12 cellular contexts compared by ENCODE assay signal in genomic region chr19:17263712-17264640, GRCh38. TPM values are rescaled to one million over a fixed set of nuclear protein-coding genes. Genes with fewer than 3 reads are reported as not detected.
DNase-seq lines count a peak whose midpoint lies in the region; ATAC-seq, FAIRE-seq and TF ChIP-seq lines count a peak whose summit lies in the region.
"Had no signal": no experiment of that assay in that cellular context is flagged by ENCODE, and none has a peak within 500 bp of the region (broad histone marks: within the 10 kb centered on the region; RNA-seq: fewer than 3 reads in every experiment).

No MANE protein-coding gene starts in this region.

- H2AFZ ChIP-seq in GM23338 (no peak overlapping the region), OCI-LY1 (ENCODE audit: low read length) (no peak overlapping the region)

- H3K27me3 ChIP-seq in GM23338 (ENCODE audit: insufficient read depth), result no peaks in the 10 kb centered on the region
- no peaks in the 10 kb centered on the region for H3K27me3 ChIP-seq in OCI-LY1 (ENCODE audit: insufficient read depth, low read length)
- H3K27me3 ChIP-seq in left lung, result no peaks in the 10 kb centered on the region
- no peaks in the 10 kb centered on the region for H3K27me3 ChIP-seq in small intestine (ENCODE audit: control insufficient read depth in 2 of 2, insufficient read depth in 2 of 2, low read length in 2 of 2)

- ATAC-seq in GM23338 (no peak), left lung (no peak), HG03135 (IDR thresholded peaks at IDR 0.05; ENCODE audit: unreplicated experiment) (no peak)
- ATAC-seq in stimulated activated naive B cell treated with anti-CD40 and anti-IgM and Interleukin-4, amounts not matched to agents 10 μg/mL and 1 μg/mL and 100 μg/mL, for 72 hours (replicated peaks), result no peak

- H3K27ac ChIP-seq in GM23338 (ENCODE audit: low read depth) (peak overlapping the region; percentile 40; the same call in 1 of the 2 replicates), OCI-LY1 (ENCODE audit: low read depth, low read length, poor library complexity, severe bottlenecking) (peak overlapping the region; percentile 91), left lung (peak overlapping the region; percentile 57 to 74), small intestine (ENCODE audit: low read depth in 1 of 2, low read length in 1 of 2) (peak overlapping the region in 1 of 2 donors; percentile 18)

- peaks cover 12% of the 10 kb centered on the region; the same call in 1 of the 2 replicates for H3K79me2 ChIP-seq in GM23338 (replicated peaks; ENCODE audit: insufficient read depth)
- peaks cover 5% of the 10 kb centered on the region; the same call in 1 of the 2 replicates for H3K79me2 ChIP-seq in OCI-LY1 (ENCODE audit: insufficient read depth, low read length)

- H3K9me2 ChIP-seq in GM23338 (ENCODE audit: insufficient read depth) (no peaks in the 10 kb centered on the region), OCI-LY1 (ENCODE audit: low read depth, low read length) (no peaks in the 10 kb centered on the region)

- peaks cover 25% of the 10 kb centered on the region for H3K4me1 Mint-ChIP-seq in GM23338
- H3K4me1 Mint-ChIP-seq in stimulated activated naive B cell treated with anti-CD40 and anti-IgM and Interleukin-4, amounts not matched to agents 10 μg/mL and 1 μg/mL and 100 μg/mL, for 72 hours, result peaks cover 12 to 18% of the 10 kb centered on the region in 2 donors

- H3K36me3 ChIP-seq in GM23338 (ENCODE audit: insufficient read depth), result peaks cover 3% of the 10 kb centered on the region; the same call in 1 of the 2 replicates
- peaks cover 4% of the 10 kb centered on the region for H3K36me3 ChIP-seq in OCI-LY1 (ENCODE audit: insufficient read depth, low read length)
- peaks cover 0 to 13% of the 10 kb centered on the region in 2 donors for H3K36me3 ChIP-seq in left lung
- H3K36me3 ChIP-seq in small intestine (ENCODE audit: control insufficient read depth in 2 of 2, insufficient read depth in 2 of 2, low read length in 2 of 2), result no peaks in the 10 kb centered on the region

- H4K20me1 ChIP-seq in GM23338 (replicated peaks; ENCODE audit: insufficient read depth) (no peaks in the 10 kb centered on the region), OCI-LY1 (ENCODE audit: insufficient read depth, low read length) (no peaks in the 10 kb centered on the region)

- H3F3A ChIP-seq in GM23338 (replicated peaks; ENCODE audit: low read depth) (0 out of 2 replicates have a peak, but pooled peaks cover 2% of the 10 kb centered on the region), OCI-LY1 (ENCODE audit: insufficient read depth, low read length) (no peaks in the 10 kb centered on the region)

- intact Hi-C loops in left lung (cut with DNase I), result no loop called here

- H3K4me3 ChIP-seq in GM23338, result no peak overlapping the region
- H3K4me3 ChIP-seq in OCI-LY1 (ENCODE audit: low read depth, low read length, poor library complexity, severe bottlenecking), result no peak overlapping the region
- H3K4me3 ChIP-seq in left lung, result peak overlapping the region in 1 of 2 donors; percentile 44
- H3K4me3 ChIP-seq in small intestine (ENCODE audit: low read depth in 1 of 2, low read length in 2 of 2), result no peak overlapping the region

- H3K36me3 Mint-ChIP-seq in GM23338 (ENCODE audit: low read depth), result peaks cover 23% of the 10 kb centered on the region
- peaks cover 3 to 5% of the 10 kb centered on the region in 2 donors for H3K36me3 Mint-ChIP-seq in stimulated activated naive B cell treated with anti-CD40 and anti-IgM and Interleukin-4, amounts not matched to agents 10 μg/mL and 1 μg/mL and 100 μg/mL, for 72 hours

- H3K9me3 ChIP-seq in OCI-LY1 (ENCODE audit: low read length), result no peaks in the 10 kb centered on the region
- no peaks in the 10 kb centered on the region for H3K9me3 ChIP-seq in left lung
- no peaks in the 10 kb centered on the region for H3K9me3 ChIP-seq in small intestine (ENCODE audit: control insufficient read depth, low read depth)

- H3K27ac Mint-ChIP-seq in GM23338, result peak overlapping the region; percentile 96
- peak overlapping the region; percentile 52 for H3K27ac Mint-ChIP-seq in stimulated activated naive B cell treated with anti-CD40 and anti-IgM and Interleukin-4, amounts not matched to agents 10 μg/mL and 1 μg/mL and 100 μg/mL, for 72 hours

- no peak for FAIRE-seq in small intestine (lab: Jason Lieb, UNC)
- FAIRE-seq: colon had no signal

- 0 out of 2 replicates have a peak, but pooled peaks cover 5% of the 10 kb centered on the region for H3K4me1 ChIP-seq in GM23338 (ENCODE audit: insufficient read depth)
- peaks cover 52% of the 10 kb centered on the region for H3K4me1 ChIP-seq in OCI-LY1 (ENCODE audit: insufficient read depth, low read length, severe bottlenecking)
- peaks cover 6 to 17% of the 10 kb centered on the region in 2 donors for H3K4me1 ChIP-seq in left lung
- H3K4me1 ChIP-seq in small intestine (ENCODE audit: control insufficient read depth in 2 of 2, insufficient read depth in 1 of 2, low read depth in 1 of 2, low read length in 1 of 2), result peaks cover 3 to 6% of the 10 kb centered on the region in 2 donors

- TF ChIP-seq CTCF in GM23338 (conservative IDR thresholded peaks at IDR 0.05; ENCODE audit: low read depth in 2 of 2), result no peak
- no peak for TF ChIP-seq CTCF in OCI-LY1 (IDR thresholded peaks at IDR 0.05; ENCODE audit: low read length)
- no peak for TF ChIP-seq CTCF in left lung (IDR thresholded peaks at IDR 0.05)

- H3K9me3 Mint-ChIP-seq in GM23338, result peaks cover 22% of the 10 kb centered on the region; the same call in 2 of the 3 replicates
- H3K9me3 Mint-ChIP-seq in stimulated activated naive B cell treated with anti-CD40 and anti-IgM and Interleukin-4, amounts not matched to agents 10 μg/mL and 1 μg/mL and 100 μg/mL, for 72 hours, result peaks cover 8 to 10% of the 10 kb centered on the region in 2 donors

- no peak for DNase-seq in GM23338 (ENCODE audit: low spot score)
- no peak for DNase-seq in left lung
- no peak for DNase-seq in stimulated activated naive B cell treated with anti-CD40 and anti-IgM and Interleukin-4, amounts not matched to agents 10 μg/mL and 1 μg/mL and 100 μg/mL, for 72 hours
- no peak for DNase-seq in small intestine
- DNase-seq in NCI-H2227 treated with DMSO at 0.1 percent for 48 hours (lab: John Stamatoyannopoulos, UW), result no peak
- DNase-seq: activated CD4-positive, alpha-beta T cell treated with anti-CD3 and anti-CD28 coated beads, Interleukin-2, amount 50 U/mL, for 48 hours; activated gamma-delta T cell treated with Interleukin-2 at 50 U/mL for 16 hours; Kasumi-1; NCI-H2171 treated with DMSO at 0.1 percent for 48 hours had no signal

- peaks cover 29% of the 10 kb centered on the region for H3K27me3 Mint-ChIP-seq in GM23338 (ENCODE audit: insufficient read depth, low read depth, poor library complexity)
- peaks cover 0 to 4% of the 10 kb centered on the region in 2 donors for H3K27me3 Mint-ChIP-seq in stimulated activated naive B cell treated with anti-CD40 and anti-IgM and Interleukin-4, amounts not matched to agents 10 μg/mL and 1 μg/mL and 100 μg/mL, for 72 hours

- peak overlapping the region; percentile 51 for H3K4me3 Mint-ChIP-seq in GM23338
- no peak overlapping the region for H3K4me3 Mint-ChIP-seq in stimulated activated naive B cell treated with anti-CD40 and anti-IgM and Interleukin-4, amounts not matched to agents 10 μg/mL and 1 μg/mL and 100 μg/mL, for 72 hours

- 82 to 84% (median 84%) methylated on average over 23 of the region's 23 CpGs for WGBS in small intestine, 3 donors

- H3K4me2 ChIP-seq in GM23338, result peak overlapping the region; percentile 68; the same call in 1 of the 2 replicates
- H3K4me2 ChIP-seq in OCI-LY1 (ENCODE audit: low read length), result peak overlapping the region; percentile 17; the same call in 1 of the 2 replicates

- peak overlapping the region; percentile 7; the same call in 1 of the 2 replicates for H3K9ac ChIP-seq in OCI-LY1 (ENCODE audit: low read length)

RNA-seq across cellular contexts. Expression of gene USHBP1, which starts 0.6 kb away (rescaled TPM):
- total RNA-seq in GM23338 (2014; rRNA removed; shearing (Covaris generic)), result 5.2 and 5.6 TPM in 2 replicates
- 4.0 and 4.6 TPM in 2 replicates for polyA plus RNA-seq in GM23338 (2016; fragmentation: Nextera tagmentation; extraction: Ambion mirVana)
- total RNA-seq in left lung, result 1 to 10 TPM; 4.8 to 9.2 TPM
- polyA plus RNA-seq in small intestine, result 1 to 10 TPM in 2 of 3 donors, not detected in 1; 1.4 to 4.7 TPM

RNA-seq across cellular contexts. Expression of gene BABAM1, which starts 3.3 kb away (rescaled TPM):
- 78.1 and 87.8 TPM in 2 replicates for total RNA-seq in GM23338 (2014; rRNA removed; shearing (Covaris generic))
- polyA plus RNA-seq in GM23338 (2016; fragmentation: Nextera tagmentation; extraction: Ambion mirVana), result 88.7 and 95.0 TPM in 2 replicates
- 10 to 100 TPM; 73.1 to 75.5 TPM for total RNA-seq in left lung
- polyA plus RNA-seq in small intestine, result 10 to 100 TPM; 75.3 to 82.7 (median 75.4) TPM

RNA-seq across cellular contexts. Expression of gene ANKLE1, which starts 17.7 kb away (rescaled TPM):
- 20.2 and 50.1 TPM in 2 replicates for total RNA-seq in GM23338 (2014; rRNA removed; shearing (Covaris generic))
- polyA plus RNA-seq in GM23338 (2016; fragmentation: Nextera tagmentation; extraction: Ambion mirVana) (9.1 and 11.2 TPM in 2 replicates), small intestine (under 1 TPM in 2 of 3 donors, not detected in 1; 0.15 to 0.22 TPM)
- total RNA-seq in left lung, result under 1 TPM; 0.45 to 0.55 TPM

RNA-seq across cellular contexts. Expression of gene NR2F6, which starts 18.3 kb away (rescaled TPM):
- 172 and 209 TPM in 2 replicates for total RNA-seq in GM23338 (2014; rRNA removed; shearing (Covaris generic))
- 64.0 and 67.4 TPM in 2 replicates for polyA plus RNA-seq in GM23338 (2016; fragmentation: Nextera tagmentation; extraction: Ambion mirVana)
- total RNA-seq in left lung, result 10 to 100 TPM; 48.7 to 56.5 TPM
- 10 to 100 TPM; 41.6 to 93.0 (median 87.0) TPM for polyA plus RNA-seq in small intestine

RNA-seq across cellular contexts. Expression of gene OCEL1, which starts 38.0 kb away (rescaled TPM):
- total RNA-seq in GM23338 (2014; rRNA removed; shearing (Covaris generic)), result 9.6 and 12.7 TPM in 2 replicates
- polyA plus RNA-seq in GM23338 (2016; fragmentation: Nextera tagmentation; extraction: Ambion mirVana) (47.4 and 50.6 TPM in 2 replicates), small intestine (10 to 100 TPM; 24.0 to 93.7 (median 58.9) TPM)
- total RNA-seq in left lung, result 10 to 100 TPM; 35.4 to 38.0 TPM

Comparison
In these comparisons a context has a peak if more than half of its experiments do, and no peak if none do; other contexts are left out.
1. RNA of gene ANKLE1, which starts 17.7 kb away (total RNA-seq): 20.2 to 50.1 TPM in GM23338; 0.45 to 0.55 TPM in left lung; every median in the first group is over 10 times any median in the second.